23 cellular contexts compared by ENCODE assay signal in the genomic region with DNA sequence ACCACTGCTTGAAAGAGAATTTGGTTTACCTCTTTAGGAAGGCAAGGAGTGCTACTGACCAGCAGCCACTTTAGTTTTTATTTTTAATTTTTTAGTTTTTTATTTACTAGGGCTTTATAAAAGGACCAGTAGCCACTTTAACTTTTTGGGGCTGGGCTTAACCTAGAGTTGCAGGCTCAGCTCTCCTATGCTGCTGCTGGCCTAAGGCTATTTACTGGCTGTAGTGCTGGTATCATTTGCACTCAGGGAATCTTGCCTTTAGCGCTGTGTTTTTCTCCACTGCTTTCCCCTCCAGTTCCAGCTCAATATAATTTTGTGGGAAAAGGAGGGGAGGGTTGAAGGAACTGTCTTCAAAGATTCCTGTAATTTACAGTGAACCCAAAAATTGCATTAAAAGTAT. TPM values are rescaled to one million over a fixed set of nuclear protein-coding genes. Genes with fewer than 3 reads are reported as not detected.
A peak's percentile ranks its signal among the peaks of the same experiment; 100 is the strongest.
DNase-seq lines count a peak whose midpoint lies in the region; ATAC-seq and TF ChIP-seq lines count a peak whose summit lies in the region.
"Had no signal": no experiment of that assay in that cellular context is flagged by ENCODE, and none has a peak within 500 bp of the region (broad histone marks: within the 10 kb centered on the region; RNA-seq: fewer than 3 reads in every experiment).

No MANE protein-coding gene starts in this region.

- TF ChIP-seq CTCF in osteocyte (IDR thresholded peaks at IDR 0.05), result no peak

- no peaks in the 10 kb centered on the region for H3K27me3 Mint-ChIP-seq in osteocyte (ENCODE audit: unreplicated experiment)
- H3K27me3 Mint-ChIP-seq: CD4-positive, alpha-beta memory T cell; CD4-positive, CD25-positive, alpha-beta regulatory T cell; CD8-positive, alpha-beta memory T cell had no signal

- no peak overlapping the region for H3K4me3 Mint-ChIP-seq in osteocyte (ENCODE audit: unreplicated experiment)
- H3K4me3 Mint-ChIP-seq: CD14-positive monocyte; CD4-positive, alpha-beta memory T cell; CD4-positive, CD25-positive, alpha-beta regulatory T cell; CD8-positive, alpha-beta memory T cell had no signal

- H3K36me3 Mint-ChIP-seq in osteocyte (ENCODE audit: unreplicated experiment), result peaks cover 53% of the 10 kb centered on the region

- no peak overlapping the region for H3K27ac Mint-ChIP-seq in osteocyte (ENCODE audit: unreplicated experiment)
- H3K27ac Mint-ChIP-seq: CD14-positive monocyte; CD4-positive, alpha-beta memory T cell; CD4-positive, CD25-positive, alpha-beta regulatory T cell had no signal

- peak; percentile 7 for DNase-seq in ecto neural progenitor cell (ENCODE audit: low spot score)
- peak; percentile 2 for DNase-seq in osteocyte (ENCODE audit: extremely low spot score, unreplicated experiment)
- no peak for DNase-seq in amygdala (lab: John Stamatoyannopoulos, UW)
- no peak for DNase-seq in activated CD4-positive, alpha-beta T cell treated with anti-CD3 and anti-CD28 coated beads, Interleukin-2, amount 50 U/mL, for 1 hour
- DNase-seq: 8988T; ACHN; BE2C; C1 segment of cervical spinal cord; CD4-positive, alpha-beta memory T cell; CD4-positive, CD25-positive, alpha-beta regulatory T cell; CD8-positive, alpha-beta memory T cell; COR-L47; DMS 273 treated with DMSO at 0.1 percent for 48 hours; DMS153; DMS53; DMS79; DND-41; EL; GDM1 had no signal

- H3K4me1 Mint-ChIP-seq in osteocyte (ENCODE audit: unreplicated experiment), result no peaks in the 10 kb centered on the region
- H3K4me1 Mint-ChIP-seq: CD14-positive monocyte had no signal

- peaks cover 5% of the 10 kb centered on the region for H3K9me3 Mint-ChIP-seq in osteocyte (ENCODE audit: unreplicated experiment)

- no peak for ATAC-seq in GM21526 (IDR thresholded peaks at IDR 0.05; ENCODE audit: low FRiP score, unreplicated experiment)
- ATAC-seq: GM12878 had no signal

RNA-seq across cellular contexts. Expression of a gene that starts 13.4 kb away (rescaled TPM):
- total RNA-seq in osteocyte, result 61.9 and 67.1 TPM in 2 replicates

RNA-seq across cellular contexts. Expression of a gene that starts 18.4 kb away (rescaled TPM):
- total RNA-seq in osteocyte, result 4.6 and 4.8 TPM in 2 replicates
- total RNA-seq: G401 had no signal

Comparison
In these comparisons a context has a peak if more than half of its experiments do, and no peak if none do; other contexts are left out.
1. DNase-seq: peak in ecto neural progenitor cell (single experiment) and osteocyte (single experiment); none in amygdala (0 of 56) and activated CD4-positive, alpha-beta T cell treated with anti-CD3 and anti-CD28 coated beads, Interleukin-2, amount 50 U/mL, for 1 hour (single experiment).